6 cellular contexts compared by ENCODE assay signal in genomic region chr6:65059568-65059967, GRCh38.
"Had no signal": no experiment of that assay in that cellular context is flagged by ENCODE, and none has a peak within 500 bp of the region (broad histone marks: within the 10 kb centered on the region; RNA-seq: fewer than 3 reads in every experiment).

No MANE protein-coding gene starts in this region.

- H3K36me3 Mint-ChIP-seq: IgD-negative memory B cell had no signal

- H3K4me3 Mint-ChIP-seq: IgD-negative memory B cell had no signal

- H3K4me3 ChIP-seq: K562 had no signal

- H3K27ac ChIP-seq: HL-60 had no signal

- ATAC-seq: HepG2, K562 had no signal

- DNase-seq: IMR-90, KBM-7 had no signal

- H3K27me3 Mint-ChIP-seq: IgD-negative memory B cell had no signal

- H3K4me1 Mint-ChIP-seq: IgD-negative memory B cell had no signal
